In the genomic region with DNA sequence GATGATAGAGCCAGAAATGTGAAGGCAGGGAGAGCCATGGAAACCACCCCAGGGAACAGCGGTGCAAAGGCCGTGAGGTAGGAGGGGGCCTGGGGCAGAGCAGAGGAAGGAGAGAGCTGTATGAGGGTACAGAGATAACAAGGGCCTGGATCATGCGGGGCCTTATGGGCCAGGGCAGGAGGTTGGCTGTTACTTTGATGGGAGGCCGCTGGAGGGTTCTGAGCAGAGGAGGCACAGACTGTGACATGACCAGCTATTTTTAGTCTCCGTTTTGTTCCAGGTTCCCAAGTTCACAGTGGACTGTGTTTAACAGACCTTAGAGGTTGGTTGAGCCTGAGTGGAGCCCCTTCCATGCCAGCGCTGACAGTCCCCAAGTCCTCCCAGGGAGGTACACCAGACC, we compare ENCODE assay signal across 21 cellular contexts.
A peak's percentile ranks its signal among the peaks of the same experiment; 100 is the strongest.
DNase-seq lines count a peak whose midpoint lies in the region; ATAC-seq and TF ChIP-seq lines count a peak whose summit lies in the region.
"Had no signal": no experiment of that assay in that cellular context is flagged by ENCODE, and none has a peak within 500 bp of the region (broad histone marks: within the 10 kb centered on the region; RNA-seq: fewer than 3 reads in every experiment).

No MANE protein-coding gene starts in this region.

- peaks cover 55% of the 10 kb centered on the region for H3K36me3 ChIP-seq in Karpas-422 (ENCODE audit: insufficient read depth, low read length)
- H3K36me3 ChIP-seq in right lobe of liver = peaks cover 0 to 13% (median 0%) of the 10 kb centered on the region in 4 donors
- H3K36me3 ChIP-seq in thoracic aorta = peaks cover 32% of the 10 kb centered on the region
- peaks cover 3% of the 10 kb centered on the region in 2 donors for H3K36me3 ChIP-seq in thyroid gland
- H3K36me3 ChIP-seq: MG63, pancreas had no signal

- H3K9ac ChIP-seq in Karpas-422 (ENCODE audit: low read length) = peak overlapping the region; percentile 75

- peak overlapping the region; percentile 55 for H3K4me3 ChIP-seq in Karpas-422 (ENCODE audit: low read length)
- H3K4me3 ChIP-seq in right lobe of liver = no peak overlapping the region
- peak overlapping the region; percentile 26 for H3K4me3 ChIP-seq in thoracic aorta
- no peak overlapping the region for H3K4me3 ChIP-seq in thyroid gland (replicated peaks in 1 of 3)
- H3K4me3 ChIP-seq: K562, left lung, MG63, pancreas, suprapubic skin, vagina had no signal

- no peaks in the 10 kb centered on the region for H4K20me1 ChIP-seq in Karpas-422 (ENCODE audit: insufficient read depth, low read depth, low read length)

- H3K9me3 ChIP-seq in Karpas-422 (ENCODE audit: low read length) (no peaks in the 10 kb centered on the region), right lobe of liver (no peaks in the 10 kb centered on the region), thoracic aorta (no peaks in the 10 kb centered on the region), thyroid gland (no peaks in the 10 kb centered on the region)
- H3K9me3 ChIP-seq: left lung, MG63, pancreas, suprapubic skin, vagina had no signal

- intact Hi-C loops in cardiac septum (cut with DNase I) = no loop called here
- intact Hi-C loops in right lobe of liver (cut with DNase I) = no loop called here
- intact Hi-C loops in thyroid gland (cut with DNase I) = no loop called here

- H3K9me2 ChIP-seq in Karpas-422 (replicated peaks; ENCODE audit: insufficient read depth, low read length) = no peaks in the 10 kb centered on the region

- H3K4me2 ChIP-seq in Karpas-422 (ENCODE audit: low read depth, low read length, poor library complexity, severe bottlenecking) = peak overlapping the region; percentile 75

- no peak for TF ChIP-seq CTCF in right lobe of liver (IDR thresholded peaks at IDR 0.05)
- TF ChIP-seq CTCF in thoracic aorta (IDR thresholded peaks at IDR 0.05) = no peak
- no peak for TF ChIP-seq CTCF in thyroid gland (IDR thresholded peaks at IDR 0.05)

- H3K27ac ChIP-seq in Karpas-422 (ENCODE audit: low read length) (peak overlapping the region; percentile 97), right lobe of liver (peak overlapping the region; percentile 67 to 92 (median 81)), thoracic aorta (peak overlapping the region; percentile 87 to 92), thyroid gland (no peak overlapping the region)
- H3K27ac ChIP-seq: pancreas, suprapubic skin, vagina, VCaP had no signal

- no peaks in the 10 kb centered on the region for H3K27me3 ChIP-seq in Karpas-422 (ENCODE audit: low read length)
- H3K27me3 ChIP-seq in right lobe of liver = no peaks in the 10 kb centered on the region
- no peaks in the 10 kb centered on the region for H3K27me3 ChIP-seq in thoracic aorta (replicated peaks; ENCODE audit: insufficient read depth)
- no peaks in the 10 kb centered on the region for H3K27me3 ChIP-seq in thyroid gland
- H3K27me3 ChIP-seq: left lung, MG63, pancreas, suprapubic skin, vagina had no signal

- H2AFZ ChIP-seq in Karpas-422 (ENCODE audit: low read length) = no peak overlapping the region

- WGBS in right lobe of liver (ENCODE audit: insufficient coverage, low coverage, low lambda C conversion rate, missing lambda C conversion rate) = 36% methylated on average over 4 of the region's 6 CpGs
- 87 to 95% methylated on average over 6 of the region's 6 CpGs for WGBS in thyroid gland, 2 donors

- peak; percentile 57 to 79 (median 74) for ATAC-seq in right lobe of liver
- peak; percentile 61 for ATAC-seq in thoracic aorta (ENCODE audit: insufficient number of reproducible peaks, low FRiP score, low read depth)
- no peak for ATAC-seq in HG03342 (IDR thresholded peaks at IDR 0.05; ENCODE audit: unreplicated experiment)
- ATAC-seq: K562, left lung had no signal

- H3K79me2 ChIP-seq in Karpas-422 (ENCODE audit: low read length) = peaks cover 21% of the 10 kb centered on the region

- no peak for TF ChIP-seq POLR2A in right lobe of liver (IDR thresholded peaks at IDR 0.05)
- TF ChIP-seq POLR2A in thyroid gland (IDR thresholded peaks at IDR 0.05) = no peak

- H3K4me1 ChIP-seq in Karpas-422 (ENCODE audit: low read length) (peaks cover 97% of the 10 kb centered on the region), right lobe of liver (peaks cover 0 to 52% (median 15%) of the 10 kb centered on the region in 4 donors), thoracic aorta (ENCODE audit: control insufficient read depth in 1 of 2, low read depth in 2 of 2) (peaks cover 15 to 45% of the 10 kb centered on the region in 2 donors), thyroid gland (peaks cover under 1 to 2% of the 10 kb centered on the region in 2 donors)
- H3K4me1 ChIP-seq: pancreas, suprapubic skin, vagina had no signal

- peak; percentile 74 for DNase-seq in Karpas-422
- peak; percentile 86 for DNase-seq in cardiac septum (ENCODE audit: low spot score)
- peak; percentile 47 to 89 (median 86) for DNase-seq in right lobe of liver
- DNase-seq in thoracic aorta (ENCODE audit: low spot score) = no peak
- DNase-seq in middle frontal gyrus (ENCODE audit: extremely low spot score, low spot score) = no peak
- no peak for DNase-seq in thyroid gland
- DNase-seq: activated CD4-positive, alpha-beta T cell treated with anti-CD3 and anti-CD28 coated beads for 48 hours; CD4-positive, alpha-beta memory T cell; left lung; MG63; midbrain; NCI-H1417 treated with DMSO at 0.1 percent for 48 hours; NCI-H2081 treated with DMSO at 0.1 percent for 48 hours; NCI-H345; OCI-M1; pancreas had no signal

Comparison
In these comparisons a context has a peak if more than half of its experiments do, and no peak if none do; other contexts are left out.
1. DNase-seq: peak in Karpas-422 (single experiment), cardiac septum (single experiment) and right lobe of liver (3 of 3); none in thoracic aorta (single experiment), middle frontal gyrus (single experiment) and thyroid gland (0 of 2).
2. H3K27ac ChIP-seq: peak in Karpas-422 (single experiment), right lobe of liver (3 of 3) and thoracic aorta (2 of 2); none in thyroid gland (0 of 3).
3. H3K4me3 ChIP-seq: peak in Karpas-422 (single experiment) and thoracic aorta (single experiment); none in right lobe of liver (0 of 3) and thyroid gland (0 of 3).